Comparison of ENCODE assay signal across 25 cellular contexts in genomic region chrX:149129767-149130166, GRCh38.
DNase-seq lines count a peak whose midpoint lies in the region; ATAC-seq and TF ChIP-seq lines count a peak whose summit lies in the region.
"Had no signal": no experiment of that assay in that cellular context is flagged by ENCODE, and none has a peak within 500 bp of the region (broad histone marks: within the 10 kb centered on the region; RNA-seq: fewer than 3 reads in every experiment).

No MANE protein-coding gene starts in this region.

- no peaks in the 10 kb centered on the region for H3K27me3 Mint-ChIP-seq in nephron progenitor cell (ENCODE audit: low read depth, poor library complexity)
- no peaks in the 10 kb centered on the region for H3K27me3 Mint-ChIP-seq in naive thymus-derived CD8-positive, alpha-beta T cell
- peaks cover 2% of the 10 kb centered on the region for H3K27me3 Mint-ChIP-seq in GM23338 (ENCODE audit: insufficient read depth, low read depth, poor library complexity)
- H3K27me3 Mint-ChIP-seq: activated CD4-positive, alpha-beta T cell treated with anti-CD3 and anti-CD28 coated beads for 36 hours; brain had no signal

- no peak overlapping the region for H3K4me3 ChIP-seq in cardiac fibroblast (replicated peaks in 1 of 2; ENCODE audit: low read depth in 2 of 2, low read length in 2 of 2)
- H3K4me3 ChIP-seq in GM23338, result no peak overlapping the region
- H3K4me3 ChIP-seq: adrenal gland, coronary artery, GM23248, smooth muscle cell, testis, vagina had no signal

- H2AFZ ChIP-seq in GM23338, result no peak overlapping the region
- H2AFZ ChIP-seq: GM23248 had no signal

- no peak for TF ChIP-seq CTCF in cardiac fibroblast (IDR thresholded peaks at IDR 0.05; ENCODE audit: low read depth, low read length)
- no peak for TF ChIP-seq CTCF in nephron progenitor cell (IDR thresholded peaks at IDR 0.05)
- TF ChIP-seq CTCF in GM23338 (conservative IDR thresholded peaks at IDR 0.05; ENCODE audit: low read depth in 2 of 2), result no peak

- H3K9me3 Mint-ChIP-seq in nephron progenitor cell (peaks cover 27% of the 10 kb centered on the region), GM23338 (no peaks in the 10 kb centered on the region)
- no peaks in the 10 kb centered on the region for H3K9me3 Mint-ChIP-seq in naive thymus-derived CD8-positive, alpha-beta T cell
- H3K9me3 Mint-ChIP-seq: activated T-cell treated with anti-CD3 and anti-CD28 coated beads, Interleukin-2, amount 50 U/mL, for 24 hours had no signal

- no peaks in the 10 kb centered on the region for H3K36me3 ChIP-seq in GM23338 (ENCODE audit: insufficient read depth)
- H3K36me3 ChIP-seq: adrenal gland, vagina had no signal

- no peak overlapping the region for H3K4me2 ChIP-seq in GM23338
- H3K4me2 ChIP-seq: smooth muscle cell had no signal

- H3K4me1 Mint-ChIP-seq in nephron progenitor cell, result peaks cover 43% of the 10 kb centered on the region
- H3K4me1 Mint-ChIP-seq in naive thymus-derived CD8-positive, alpha-beta T cell, result no peaks in the 10 kb centered on the region
- no peaks in the 10 kb centered on the region for H3K4me1 Mint-ChIP-seq in GM23338
- H3K4me1 Mint-ChIP-seq: activated CD4-positive, alpha-beta T cell treated with anti-CD3 and anti-CD28 coated beads for 36 hours had no signal

- H3K9me2 ChIP-seq in GM23338 (ENCODE audit: insufficient read depth), result no peaks in the 10 kb centered on the region

- no peaks in the 10 kb centered on the region for H4K20me1 ChIP-seq in GM23338 (replicated peaks; ENCODE audit: insufficient read depth)

- no peaks in the 10 kb centered on the region for H3K79me2 ChIP-seq in GM23338 (replicated peaks; ENCODE audit: insufficient read depth)

- no peak overlapping the region for H3K27ac ChIP-seq in GM23338 (ENCODE audit: low read depth)
- H3K27ac ChIP-seq: adrenal gland, coronary artery, GM23248, testis, vagina had no signal

- POLR2A ChIA-PET in naive thymus-derived CD8-positive, alpha-beta T cell (lab: Charles Lee), result no interaction called here

- H3K27ac Mint-ChIP-seq in nephron progenitor cell (peak overlapping the region; percentile 95), GM23338 (no peak overlapping the region)
- no peak overlapping the region for H3K27ac Mint-ChIP-seq in naive thymus-derived CD8-positive, alpha-beta T cell
- H3K27ac Mint-ChIP-seq: activated CD4-positive, alpha-beta T cell treated with anti-CD3 and anti-CD28 coated beads for 36 hours; activated T-cell treated with anti-CD3 and anti-CD28 coated beads, Interleukin-2, amount 50 U/mL, for 24 hours had no signal

- H3F3A ChIP-seq in GM23338 (replicated peaks; ENCODE audit: low read depth), result no peaks in the 10 kb centered on the region

- no peaks in the 10 kb centered on the region for H3K36me3 Mint-ChIP-seq in nephron progenitor cell (ENCODE audit: low read depth)
- no peaks in the 10 kb centered on the region for H3K36me3 Mint-ChIP-seq in naive thymus-derived CD8-positive, alpha-beta T cell
- H3K36me3 Mint-ChIP-seq in GM23338 (ENCODE audit: low read depth), result no peaks in the 10 kb centered on the region
- H3K36me3 Mint-ChIP-seq: brain had no signal

- no peak overlapping the region for H3K4me3 Mint-ChIP-seq in nephron progenitor cell
- H3K4me3 Mint-ChIP-seq in naive thymus-derived CD8-positive, alpha-beta T cell, result no peak overlapping the region
- no peak overlapping the region for H3K4me3 Mint-ChIP-seq in GM23338
- H3K4me3 Mint-ChIP-seq: activated CD4-positive, alpha-beta T cell treated with anti-CD3 and anti-CD28 coated beads for 36 hours; activated T-cell treated with anti-CD3 and anti-CD28 coated beads, Interleukin-2, amount 50 U/mL, for 24 hours; brain had no signal

- DNase-seq in HuH-7 (ENCODE audit: low spot score) (peak; percentile 23), cardiac fibroblast (ENCODE audit: low read depth in 2 of 2) (peak; percentile 4 to 19), nephron progenitor cell (no peak), DMS79 (lab: John Stamatoyannopoulos, UW) (no peak), NOMO-1 treated with DMSO at 0.1 percent for 48 hours (lab: John Stamatoyannopoulos, UW; ENCODE audit: unreplicated experiment) (no peak), GM23338 (ENCODE audit: low spot score) (no peak)
- DNase-seq in naive thymus-derived CD8-positive, alpha-beta T cell, result no peak
- DNase-seq: activated CD4-positive, alpha-beta T cell treated with anti-CD3 and anti-CD28 coated beads for 36 hours; activated gamma-delta T cell treated with Interleukin-2 at 50 U/mL for 16 hours; activated T-cell treated with anti-CD3 and anti-CD28 coated beads, Interleukin-2, amount 50 U/mL, for 24 hours; adrenal gland; C1 segment of cervical spinal cord; EL; glutamatergic neuron; GM23248; NCI-H1105; NCI-H1930; RPMI8226; T-helper 1 cell; testis had no signal

- peak; percentile 58 for ATAC-seq in GM18868 (IDR thresholded peaks at IDR 0.05; ENCODE audit: unreplicated experiment)
- ATAC-seq in naive thymus-derived CD8-positive, alpha-beta T cell, result no peak
- no peak for ATAC-seq in GM23338
- ATAC-seq: activated CD4-positive, alpha-beta T cell treated with anti-CD3 and anti-CD28 coated beads for 36 hours had no signal

- H3K27me3 ChIP-seq in GM23338 (ENCODE audit: insufficient read depth), result no peaks in the 10 kb centered on the region
- H3K27me3 ChIP-seq: adrenal gland, testis, vagina had no signal

- no peaks in the 10 kb centered on the region for H3K4me1 ChIP-seq in GM23338 (ENCODE audit: insufficient read depth)
- H3K4me1 ChIP-seq: adrenal gland, testis, vagina had no signal

TF ChIP-seq in GM23338, 12 proteins besides CTCF, POLR2A, EP300 and RAD21:
- TF ChIP-seq ZNF114 (CRISPR knock-in tag; IDR thresholded peaks at IDR 0.05) (no peak), EZH2phosphoT487 (IDR thresholded peaks at IDR 0.05; ENCODE audit: unreplicated experiment) (no peak), JUNB (IDR thresholded peaks at IDR 0.05; ENCODE audit: unreplicated experiment) (no peak), CREB1 (CRISPR knock-in tag; IDR thresholded peaks at IDR 0.05; ENCODE audit: low read depth) (no peak), ZNF331 (CRISPR knock-in tag; IDR thresholded peaks at IDR 0.05; ENCODE audit: low read depth) (no peak)

Comparison
In these comparisons a context has a peak if more than half of its experiments do, and no peak if none do; other contexts are left out.
1. DNase-seq: peak in HuH-7 (single experiment) and cardiac fibroblast (2 of 2); none in nephron progenitor cell (single experiment), naive thymus-derived CD8-positive, alpha-beta T cell (0 of 10), DMS79 (single experiment), NOMO-1 treated with DMSO at 0.1 percent for 48 hours (single experiment) and GM23338 (single experiment).